Comparison of ENCODE assay signal across 1 cellular context in the genomic region with DNA sequence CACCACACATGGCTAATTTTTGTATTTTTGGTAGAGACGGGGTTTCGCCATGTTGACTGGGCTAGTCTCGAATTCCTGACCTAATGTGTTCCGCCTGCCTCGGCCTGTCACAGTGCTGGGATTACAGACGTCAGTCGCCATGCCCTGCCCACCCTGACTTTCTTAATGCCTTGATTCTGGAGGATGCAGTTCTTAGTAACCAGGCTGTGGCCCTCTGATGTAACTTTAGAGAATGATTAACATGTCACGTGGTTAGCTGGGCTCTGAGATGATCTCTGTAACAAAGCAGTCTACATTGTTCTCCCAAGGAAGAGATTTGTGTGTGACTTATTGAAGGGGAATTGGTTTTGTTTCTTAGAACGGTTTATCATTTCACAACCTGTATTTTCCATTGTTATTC.
TF ChIP-seq lines count a peak whose summit lies in the region.

No MANE protein-coding gene starts in this region.

TF ChIP-seq in GM23338, 12 proteins besides CTCF, POLR2A, EP300 and RAD21 (continued from another document):
- TF ChIP-seq, protein P1, sequence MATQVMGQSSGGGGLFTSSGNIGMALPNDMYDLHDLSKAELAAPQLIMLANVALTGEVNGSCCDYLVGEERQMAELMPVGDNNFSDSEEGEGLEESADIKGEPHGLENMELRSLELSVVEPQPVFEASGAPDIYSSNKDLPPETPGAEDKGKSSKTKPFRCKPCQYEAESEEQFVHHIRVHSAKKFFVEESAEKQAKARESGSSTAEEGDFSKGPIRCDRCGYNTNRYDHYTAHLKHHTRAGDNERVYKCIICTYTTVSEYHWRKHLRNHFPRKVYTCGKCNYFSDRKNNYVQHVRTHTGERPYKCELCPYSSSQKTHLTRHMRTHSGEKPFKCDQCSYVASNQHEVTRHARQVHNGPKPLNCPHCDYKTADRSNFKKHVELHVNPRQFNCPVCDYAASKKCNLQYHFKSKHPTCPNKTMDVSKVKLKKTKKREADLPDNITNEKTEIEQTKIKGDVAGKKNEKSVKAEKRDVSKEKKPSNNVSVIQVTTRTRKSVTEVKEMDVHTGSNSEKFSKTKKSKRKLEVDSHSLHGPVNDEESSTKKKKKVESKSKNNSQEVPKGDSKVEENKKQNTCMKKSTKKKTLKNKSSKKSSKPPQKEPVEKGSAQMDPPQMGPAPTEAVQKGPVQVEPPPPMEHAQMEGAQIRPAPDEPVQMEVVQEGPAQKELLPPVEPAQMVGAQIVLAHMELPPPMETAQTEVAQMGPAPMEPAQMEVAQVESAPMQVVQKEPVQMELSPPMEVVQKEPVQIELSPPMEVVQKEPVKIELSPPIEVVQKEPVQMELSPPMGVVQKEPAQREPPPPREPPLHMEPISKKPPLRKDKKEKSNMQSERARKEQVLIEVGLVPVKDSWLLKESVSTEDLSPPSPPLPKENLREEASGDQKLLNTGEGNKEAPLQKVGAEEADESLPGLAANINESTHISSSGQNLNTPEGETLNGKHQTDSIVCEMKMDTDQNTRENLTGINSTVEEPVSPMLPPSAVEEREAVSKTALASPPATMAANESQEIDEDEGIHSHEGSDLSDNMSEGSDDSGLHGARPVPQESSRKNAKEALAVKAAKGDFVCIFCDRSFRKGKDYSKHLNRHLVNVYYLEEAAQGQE (IDR thresholded peaks at IDR 0.05; ENCODE audit: unreplicated experiment): no peak
- TF ChIP-seq EZH2phosphoT487 (IDR thresholded peaks at IDR 0.05; ENCODE audit: unreplicated experiment): no peak
- no peak for TF ChIP-seq EZH2 (IDR thresholded peaks at IDR 0.05; ENCODE audit: low read depth, unreplicated experiment)
- TF ChIP-seq ZNF331 (CRISPR knock-in tag; IDR thresholded peaks at IDR 0.05; ENCODE audit: low read depth): no peak
- TF ChIP-seq, protein P2, sequence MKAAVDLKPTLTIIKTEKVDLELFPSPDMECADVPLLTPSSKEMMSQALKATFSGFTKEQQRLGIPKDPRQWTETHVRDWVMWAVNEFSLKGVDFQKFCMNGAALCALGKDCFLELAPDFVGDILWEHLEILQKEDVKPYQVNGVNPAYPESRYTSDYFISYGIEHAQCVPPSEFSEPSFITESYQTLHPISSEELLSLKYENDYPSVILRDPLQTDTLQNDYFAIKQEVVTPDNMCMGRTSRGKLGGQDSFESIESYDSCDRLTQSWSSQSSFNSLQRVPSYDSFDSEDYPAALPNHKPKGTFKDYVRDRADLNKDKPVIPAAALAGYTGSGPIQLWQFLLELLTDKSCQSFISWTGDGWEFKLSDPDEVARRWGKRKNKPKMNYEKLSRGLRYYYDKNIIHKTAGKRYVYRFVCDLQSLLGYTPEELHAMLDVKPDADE (IDR thresholded peaks at IDR 0.05): no peak
